2 cellular contexts compared by ENCODE assay signal in genomic region chr2:71786291-71787107, GRCh38.
TF ChIP-seq lines count a peak whose summit lies in the region.

No MANE protein-coding gene starts in this region.

TF ChIP-seq in A549, 52 proteins besides CTCF, POLR2A, EP300 and RAD21 (continued from another document):
- TF ChIP-seq ATOH8 (CRISPR knock-in tag; IDR thresholded peaks at IDR 0.05; ENCODE audit: low read depth) (no peak), ELK1 (IDR thresholded peaks at IDR 0.05; ENCODE audit: low read depth, low read length) (no peak), HDAC2 (IDR thresholded peaks at IDR 0.05) (no peak), GATA3 (IDR thresholded peaks at IDR 0.05; ENCODE audit: borderline replicate concordance) (no peak), KDM5A (IDR thresholded peaks at IDR 0.05) (no peak), ZSCAN20 (CRISPR knock-in tag; IDR thresholded peaks at IDR 0.05) (no peak), BHLHE40 (IDR thresholded peaks at IDR 0.05; ENCODE audit: low read depth, low read length) (no peak), RFX5 (IDR thresholded peaks at IDR 0.05) (no peak), PHF8 (IDR thresholded peaks at IDR 0.05; ENCODE audit: borderline replicate concordance, low read depth) (no peak), JUNB (IDR thresholded peaks at IDR 0.05) (no peak), HOXA7 (CRISPR knock-in tag; IDR thresholded peaks at IDR 0.05) (no peak)

TF ChIP-seq in IMR-90, 13 proteins besides CTCF, POLR2A, EP300 and RAD21 (continued from another document):
- TF ChIP-seq RCOR1 (IDR thresholded peaks at IDR 0.05; ENCODE audit: insufficient replicate concordance, low read length) (no peak), CEBPB (IDR thresholded peaks at IDR 0.05; ENCODE audit: low read depth, low read length) (no peak), MAZ (IDR thresholded peaks at IDR 0.05; ENCODE audit: borderline replicate concordance, low read depth, low read length) (no peak), FOS (IDR thresholded peaks at IDR 0.05; ENCODE audit: low read depth, low read length) (no peak), NFE2L2 (IDR thresholded peaks at IDR 0.05; ENCODE audit: low read depth, low read length) (no peak), CHD1 (IDR thresholded peaks at IDR 0.05; ENCODE audit: low read depth, low read length) (no peak), MXI1 (IDR thresholded peaks at IDR 0.05; ENCODE audit: borderline replicate concordance, low read depth, low read length) (no peak), BHLHE40 (IDR thresholded peaks at IDR 0.05; ENCODE audit: low read depth, low read length) (no peak), SMC3 (IDR thresholded peaks at IDR 0.05; ENCODE audit: low read depth, low read length) (no peak), RFX5 (IDR thresholded peaks at IDR 0.05; ENCODE audit: low read depth, low read length) (no peak)
